12 cellular contexts compared by ENCODE assay signal in the genomic region with DNA sequence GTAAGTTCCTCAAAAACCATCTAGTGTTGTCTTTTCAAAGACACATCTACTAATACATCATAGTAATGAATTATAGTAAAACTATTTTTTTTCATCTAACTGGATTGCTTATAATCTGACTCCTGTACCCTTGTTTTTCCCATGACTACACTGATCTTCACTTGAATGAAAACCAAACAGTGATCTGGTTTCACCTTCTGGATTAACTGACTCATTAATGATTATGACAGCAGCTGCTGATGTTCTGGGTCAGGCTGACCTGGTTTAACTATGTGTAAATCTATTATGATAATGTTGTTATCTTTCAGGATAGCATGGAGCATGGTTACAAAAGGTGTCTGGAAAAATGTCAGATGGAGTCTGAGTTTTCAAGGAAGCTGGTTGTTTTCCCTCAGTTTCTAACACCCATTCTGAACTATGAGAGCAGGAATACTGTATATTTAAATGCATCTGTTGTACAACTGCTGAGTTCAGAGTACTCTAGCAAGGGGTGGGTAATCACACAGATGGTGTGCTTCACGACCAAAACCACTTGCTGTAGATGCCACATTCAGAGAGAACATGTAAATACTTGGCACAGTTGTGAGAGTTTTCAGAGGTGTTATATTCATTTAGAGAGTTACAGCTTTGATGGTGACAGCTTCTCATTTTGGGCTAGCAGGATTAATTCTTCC.
DNase-seq lines count a peak whose midpoint lies in the region; ATAC-seq and TF ChIP-seq lines count a peak whose summit lies in the region.
"Had no signal": no experiment of that assay in that cellular context is flagged by ENCODE, and none has a peak within 500 bp of the region (broad histone marks: within the 10 kb centered on the region; RNA-seq: fewer than 3 reads in every experiment).

No MANE protein-coding gene starts in this region.

- H3K27me3 ChIP-seq in WERI-Rb-1 (ENCODE audit: insufficient read depth, low read depth, severe bottlenecking): no peaks in the 10 kb centered on the region
- H3K27me3 ChIP-seq: cardiac muscle cell had no signal

- H3K27ac ChIP-seq in WERI-Rb-1: peak overlapping the region; percentile 1; the same call in 1 of the 2 replicates
- H3K27ac ChIP-seq: cardiac muscle cell had no signal

- peak; percentile 80 to 81 for ATAC-seq in activated T-cell treated with anti-CD3 and anti-CD28 coated beads, Interleukin-2, amount 50 U/mL, for 72 hours (replicated peaks in 1 of 2)
- peak; percentile 64 for ATAC-seq in HG03097 (IDR thresholded peaks at IDR 0.05; ENCODE audit: low FRiP score, unreplicated experiment)
- ATAC-seq: Panc1 had no signal

- DNase-seq in activated T-cell treated with anti-CD3 and anti-CD28 coated beads, Interleukin-2, amount 50 U/mL, for 72 hours: peak in 1 of 2 donors; percentile 4
- no peak for DNase-seq in activated T-cell treated with anti-CD3 and anti-CD28 coated beads, Interleukin-2, amount 50 U/mL, for 1 hour
- DNase-seq in WERI-Rb-1 (no peak), superior temporal gyrus (ENCODE audit: extremely low spot score) (peak; percentile 36), OCI-M1 (lab: John Stamatoyannopoulos, UW) (no peak), NOMO-1 treated with dmso at 0.1 percent for 144 hours (lab: John Stamatoyannopoulos, UW; ENCODE audit: unreplicated experiment) (no peak), T1000 (lab: John Stamatoyannopoulos, UW) (no peak)
- DNase-seq: nucleus accumbens had no signal

- TF ChIP-seq CTCF in WERI-Rb-1 (IDR thresholded peaks at IDR 0.05; ENCODE audit: low read depth, low read length): no peak

- H3K9me3 ChIP-seq in WERI-Rb-1 (ENCODE audit: severe bottlenecking): no peaks in the 10 kb centered on the region

- H3K27me3 Mint-ChIP-seq in activated T-cell treated with anti-CD3 and anti-CD28 coated beads, Interleukin-2, amount 50 U/mL, for 72 hours (ENCODE audit: low read depth): peaks cover 2% of the 10 kb centered on the region

- peaks cover 7 to 8% of the 10 kb centered on the region in 2 donors for H3K36me3 Mint-ChIP-seq in activated T-cell treated with anti-CD3 and anti-CD28 coated beads, Interleukin-2, amount 50 U/mL, for 72 hours (ENCODE audit: insufficient read depth in 2 of 2)

- H3K4me3 Mint-ChIP-seq in activated T-cell treated with anti-CD3 and anti-CD28 coated beads, Interleukin-2, amount 50 U/mL, for 72 hours: no peak overlapping the region
- H3K4me3 Mint-ChIP-seq: B cell had no signal

- no peak overlapping the region for H3K27ac Mint-ChIP-seq in activated T-cell treated with anti-CD3 and anti-CD28 coated beads, Interleukin-2, amount 50 U/mL, for 72 hours
- H3K27ac Mint-ChIP-seq: B cell had no signal

- H3K4me3 ChIP-seq in WERI-Rb-1 (ENCODE audit: low read depth, low read length): no peak overlapping the region
- H3K4me3 ChIP-seq: cardiac muscle cell had no signal

- no peaks in the 10 kb centered on the region for H3K36me3 ChIP-seq in WERI-Rb-1
- H3K36me3 ChIP-seq: cardiac muscle cell had no signal

- H3K9me3 Mint-ChIP-seq in activated T-cell treated with anti-CD3 and anti-CD28 coated beads, Interleukin-2, amount 50 U/mL, for 72 hours: peaks cover 8 to 11% of the 10 kb centered on the region in 2 donors

- peaks cover 31% of the 10 kb centered on the region for H3K4me1 Mint-ChIP-seq in activated T-cell treated with anti-CD3 and anti-CD28 coated beads, Interleukin-2, amount 50 U/mL, for 72 hours (ENCODE audit: low read depth)
- H3K4me1 Mint-ChIP-seq: B cell had no signal
